In the genomic region with DNA sequence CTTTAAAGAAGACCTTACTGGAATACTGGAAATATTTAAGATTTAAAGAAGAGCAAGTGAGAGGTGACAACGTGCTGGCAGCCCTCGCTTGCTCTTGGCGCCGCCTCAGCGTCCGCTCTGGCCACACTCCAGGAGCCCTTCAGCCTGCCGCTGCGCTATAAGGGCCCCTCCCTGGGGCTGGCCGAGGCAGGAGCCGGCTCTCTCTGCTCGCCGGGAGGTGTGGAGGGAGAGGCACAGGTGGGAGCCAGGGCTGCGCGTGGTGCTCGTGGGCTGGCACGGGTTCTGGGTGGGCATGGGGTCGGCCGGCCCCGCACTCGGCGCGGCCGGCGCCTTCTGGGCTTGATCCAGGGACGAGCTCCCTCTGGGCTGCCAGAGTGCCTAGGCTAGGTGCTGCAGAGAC, we compare ENCODE assay signal across 1 cellular context.
TF ChIP-seq lines count a peak whose summit lies in the region.

No MANE protein-coding gene starts in this region.

TF ChIP-seq in HepG2, 621 proteins besides CTCF, POLR2A, EP300 and RAD21 (continued from another document):
- no peak for TF ChIP-seq ZNF512B (CRISPR knock-in tag; IDR thresholded peaks at IDR 0.05; ENCODE audit: borderline replicate concordance)
- no peak for TF ChIP-seq NFIC (IDR thresholded peaks at IDR 0.05; ENCODE audit: low read length)
- TF ChIP-seq ZNF597 (CRISPR knock-in tag; IDR thresholded peaks at IDR 0.05), result no peak
- no peak for TF ChIP-seq E2F2 (CRISPR knock-in tag; IDR thresholded peaks at IDR 0.05; ENCODE audit: borderline replicate concordance)
- no peak for TF ChIP-seq RARA (CRISPR knock-in tag; IDR thresholded peaks at IDR 0.05)
